1 cellular context compared by ENCODE assay signal in the genomic region with DNA sequence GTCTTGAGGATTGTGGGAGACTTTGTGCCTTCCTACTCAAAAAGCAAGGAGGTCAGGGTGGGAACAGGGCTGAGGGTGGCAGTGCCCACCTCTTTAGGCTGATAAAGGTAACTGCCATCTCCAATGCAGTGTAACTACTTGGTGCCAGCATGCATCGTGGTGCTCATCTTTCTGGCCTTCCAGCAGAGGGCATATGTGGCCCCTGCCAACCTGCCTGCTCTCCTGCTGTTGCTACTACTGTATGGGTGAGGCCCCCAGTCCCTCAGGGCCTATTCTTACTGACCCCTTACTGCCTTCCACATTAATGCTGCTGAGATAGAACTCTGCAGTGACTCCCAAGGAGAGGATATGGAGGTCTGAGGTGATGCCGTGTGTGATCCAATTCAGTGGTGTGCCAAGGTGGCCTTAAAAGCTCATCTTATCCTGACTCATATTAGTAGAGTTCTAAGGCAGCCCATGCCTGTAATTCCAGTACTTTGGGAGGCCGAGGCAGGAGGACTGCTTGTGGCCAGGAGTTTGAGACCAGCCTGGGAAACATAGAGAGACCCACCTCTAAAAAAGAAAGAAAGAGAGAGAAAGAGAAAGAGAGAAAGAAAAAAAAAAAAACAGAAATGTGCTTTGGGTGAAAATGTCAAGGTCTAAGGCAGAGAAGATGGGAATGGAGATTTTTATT.
TF ChIP-seq lines count a peak whose summit lies in the region.

No MANE protein-coding gene starts in this region.

TF ChIP-seq in GM23338, 12 proteins besides CTCF, POLR2A, EP300 and RAD21:
- TF ChIP-seq, protein P1, sequence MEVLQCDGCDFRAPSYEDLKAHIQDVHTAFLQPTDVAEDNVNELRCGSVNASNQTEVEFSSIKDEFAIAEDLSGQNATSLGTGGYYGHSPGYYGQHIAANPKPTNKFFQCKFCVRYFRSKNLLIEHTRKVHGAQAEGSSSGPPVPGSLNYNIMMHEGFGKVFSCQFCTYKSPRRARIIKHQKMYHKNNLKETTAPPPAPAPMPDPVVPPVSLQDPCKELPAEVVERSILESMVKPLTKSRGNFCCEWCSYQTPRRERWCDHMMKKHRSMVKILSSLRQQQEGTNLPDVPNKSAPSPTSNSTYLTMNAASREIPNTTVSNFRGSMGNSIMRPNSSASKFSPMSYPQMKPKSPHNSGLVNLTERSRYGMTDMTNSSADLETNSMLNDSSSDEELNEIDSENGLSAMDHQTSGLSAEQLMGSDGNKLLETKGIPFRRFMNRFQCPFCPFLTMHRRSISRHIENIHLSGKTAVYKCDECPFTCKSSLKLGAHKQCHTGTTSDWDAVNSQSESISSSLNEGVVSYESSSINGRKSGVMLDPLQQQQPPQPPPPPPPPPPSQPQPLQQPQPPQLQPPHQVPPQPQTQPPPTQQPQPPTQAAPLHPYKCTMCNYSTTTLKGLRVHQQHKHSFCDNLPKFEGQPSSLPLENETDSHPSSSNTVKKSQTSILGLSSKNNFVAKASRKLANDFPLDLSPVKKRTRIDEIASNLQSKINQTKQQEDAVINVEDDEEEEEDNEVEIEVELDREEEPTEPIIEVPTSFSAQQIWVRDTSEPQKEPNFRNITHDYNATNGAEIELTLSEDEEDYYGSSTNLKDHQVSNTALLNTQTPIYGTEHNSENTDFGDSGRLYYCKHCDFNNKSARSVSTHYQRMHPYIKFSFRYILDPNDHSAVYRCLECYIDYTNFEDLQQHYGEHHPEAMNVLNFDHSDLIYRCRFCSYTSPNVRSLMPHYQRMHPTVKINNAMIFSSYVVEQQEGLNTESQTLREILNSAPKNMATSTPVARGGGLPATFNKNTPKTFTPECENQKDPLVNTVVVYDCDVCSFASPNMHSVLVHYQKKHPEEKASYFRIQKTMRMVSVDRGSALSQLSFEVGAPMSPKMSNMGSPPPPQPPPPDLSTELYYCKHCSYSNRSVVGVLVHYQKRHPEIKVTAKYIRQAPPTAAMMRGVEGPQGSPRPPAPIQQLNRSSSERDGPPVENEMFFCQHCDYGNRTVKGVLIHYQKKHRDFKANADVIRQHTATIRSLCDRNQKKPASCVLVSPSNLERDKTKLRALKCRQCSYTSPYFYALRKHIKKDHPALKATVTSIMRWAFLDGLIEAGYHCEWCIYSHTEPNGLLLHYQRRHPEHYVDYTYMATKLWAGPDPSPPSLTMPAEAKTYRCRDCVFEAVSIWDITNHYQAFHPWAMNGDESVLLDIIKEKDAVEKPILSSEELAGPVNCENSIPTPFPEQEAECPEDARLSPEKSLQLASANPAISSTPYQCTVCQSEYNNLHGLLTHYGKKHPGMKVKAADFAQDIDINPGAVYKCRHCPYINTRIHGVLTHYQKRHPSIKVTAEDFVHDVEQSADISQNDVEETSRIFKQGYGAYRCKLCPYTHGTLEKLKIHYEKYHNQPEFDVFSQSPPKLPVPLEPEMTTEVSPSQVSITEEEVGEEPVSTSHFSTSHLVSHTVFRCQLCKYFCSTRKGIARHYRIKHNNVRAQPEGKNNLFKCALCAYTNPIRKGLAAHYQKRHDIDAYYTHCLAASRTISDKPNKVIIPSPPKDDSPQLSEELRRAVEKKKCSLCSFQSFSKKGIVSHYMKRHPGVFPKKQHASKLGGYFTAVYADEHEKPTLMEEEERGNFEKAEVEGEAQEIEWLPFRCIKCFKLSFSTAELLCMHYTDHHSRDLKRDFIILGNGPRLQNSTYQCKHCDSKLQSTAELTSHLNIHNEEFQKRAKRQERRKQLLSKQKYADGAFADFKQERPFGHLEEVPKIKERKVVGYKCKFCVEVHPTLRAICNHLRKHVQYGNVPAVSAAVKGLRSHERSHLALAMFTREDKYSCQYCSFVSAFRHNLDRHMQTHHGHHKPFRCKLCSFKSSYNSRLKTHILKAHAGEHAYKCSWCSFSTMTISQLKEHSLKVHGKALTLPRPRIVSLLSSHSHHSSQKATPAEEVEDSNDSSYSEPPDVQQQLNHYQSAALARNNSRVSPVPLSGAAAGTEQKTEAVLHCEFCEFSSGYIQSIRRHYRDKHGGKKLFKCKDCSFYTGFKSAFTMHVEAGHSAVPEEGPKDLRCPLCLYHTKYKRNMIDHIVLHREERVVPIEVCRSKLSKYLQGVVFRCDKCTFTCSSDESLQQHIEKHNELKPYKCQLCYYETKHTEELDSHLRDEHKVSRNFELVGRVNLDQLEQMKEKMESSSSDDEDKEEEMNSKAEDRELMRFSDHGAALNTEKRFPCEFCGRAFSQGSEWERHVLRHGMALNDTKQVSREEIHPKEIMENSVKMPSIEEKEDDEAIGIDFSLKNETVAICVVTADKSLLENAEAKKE (CRISPR knock-in tag; IDR thresholded peaks at IDR 0.05) = no peak
- TF ChIP-seq EZH2phosphoT487 (IDR thresholded peaks at IDR 0.05; ENCODE audit: unreplicated experiment) (no peak), POLR2AphosphoS5 (IDR thresholded peaks at IDR 0.05; ENCODE audit: low read depth) (no peak), ETS1 (IDR thresholded peaks at IDR 0.05) (no peak), ZNF331 (CRISPR knock-in tag; IDR thresholded peaks at IDR 0.05; ENCODE audit: low read depth) (no peak), REST (IDR thresholded peaks at IDR 0.05; ENCODE audit: unreplicated experiment) (no peak), NANOG (IDR thresholded peaks at IDR 0.05; ENCODE audit: borderline replicate concordance) (no peak), EZH2 (IDR thresholded peaks at IDR 0.05; ENCODE audit: low read depth, unreplicated experiment) (no peak), STAT1 (IDR thresholded peaks at IDR 0.05; ENCODE audit: unreplicated experiment) (no peak), JUNB (IDR thresholded peaks at IDR 0.05; ENCODE audit: unreplicated experiment) (no peak), CREB1 (CRISPR knock-in tag; IDR thresholded peaks at IDR 0.05; ENCODE audit: low read depth) (no peak), ZNF114 (CRISPR knock-in tag; IDR thresholded peaks at IDR 0.05) (no peak)
